ENCODE assay signal across 14 cellular contexts in the genomic region with DNA sequence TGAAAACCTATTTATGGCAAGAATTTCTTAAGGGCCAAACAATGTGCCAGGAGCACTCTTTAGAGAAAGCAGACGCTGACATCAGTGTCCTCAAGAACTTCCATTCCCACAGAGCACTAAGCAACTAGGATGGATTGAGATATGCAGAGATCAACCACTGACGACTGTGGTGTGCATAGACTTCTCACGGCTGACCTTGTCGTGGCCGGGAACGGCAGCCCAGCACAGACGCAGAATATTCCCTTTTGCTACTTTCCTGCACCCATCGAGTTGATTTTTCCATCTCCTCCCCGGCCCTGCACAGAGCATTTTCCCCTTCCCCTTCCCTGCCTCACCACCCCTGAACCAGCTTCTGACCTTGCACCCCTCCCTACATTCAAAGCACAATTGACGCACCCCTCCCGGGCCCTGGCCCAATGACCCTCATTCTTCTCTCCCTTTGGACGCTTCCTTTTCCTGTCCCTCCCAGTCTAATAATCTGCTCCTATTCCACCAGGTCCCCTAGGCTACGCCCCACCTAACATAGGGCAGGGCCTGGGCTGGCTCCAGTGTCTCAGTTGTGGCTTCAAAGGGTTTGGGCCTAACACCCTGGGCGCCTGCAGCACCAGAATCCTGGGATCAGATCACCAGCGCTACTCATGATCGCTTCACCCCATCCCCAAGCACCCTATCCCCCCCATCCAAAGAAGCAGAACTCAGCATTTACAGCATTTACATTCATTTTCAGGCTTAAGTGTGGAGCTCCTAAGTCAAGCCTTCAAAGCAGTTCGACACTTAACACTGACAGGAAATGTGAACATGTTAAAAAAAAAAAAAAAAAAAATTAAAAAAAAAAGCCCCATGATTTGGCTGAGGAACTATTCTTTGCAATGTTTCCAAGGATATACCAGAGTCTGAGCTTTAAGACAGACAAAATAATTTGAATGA.
DNase-seq lines count a peak whose midpoint lies in the region; ATAC-seq and TF ChIP-seq lines count a peak whose summit lies in the region.
"Had no signal": no experiment of that assay in that cellular context is flagged by ENCODE, and none has a peak within 500 bp of the region (broad histone marks: within the 10 kb centered on the region; RNA-seq: fewer than 3 reads in every experiment).

No MANE protein-coding gene starts in this region.

- intact Hi-C loops in left ventricle myocardium superior (cut with micrococcal nuclease), result no loop called here
- intact Hi-C loops in mucosa of descending colon (cut with DNase I, micrococcal nuclease), result no loop called here

- no peak overlapping the region for H3K4me3 ChIP-seq in mucosa of descending colon
- H3K4me3 ChIP-seq: suprapubic skin had no signal

- ATAC-seq in left ventricle myocardium superior (peak; percentile 74), mucosa of descending colon (no peak), HG03108 (IDR thresholded peaks at IDR 0.05; ENCODE audit: unreplicated experiment) (no peak)
- no peak for ATAC-seq in stimulated activated memory B cell treated with anti-CD40 and anti-IgM and Interleukin-4, amounts not matched to agents 10 μg/mL and 1 μg/mL and 100 μg/mL, for 72 hours
- ATAC-seq: left colon had no signal

- no peaks in the 10 kb centered on the region for H3K27me3 Mint-ChIP-seq in activated T-cell treated with anti-CD3 and anti-CD28 coated beads, Interleukin-2, amount 50 U/mL, for 24 hours
- no peaks in the 10 kb centered on the region for H3K27me3 Mint-ChIP-seq in activated naive CD8-positive, alpha-beta T cell treated with anti-CD3 and anti-CD28 coated beads for 36 hours
- H3K27me3 Mint-ChIP-seq in stimulated activated memory B cell treated with anti-CD40 and anti-IgM and Interleukin-4, amounts not matched to agents 10 μg/mL and 1 μg/mL and 100 μg/mL, for 72 hours, result no peaks in the 10 kb centered on the region

- H3K27ac Mint-ChIP-seq in activated T-cell treated with anti-CD3 and anti-CD28 coated beads, Interleukin-2, amount 50 U/mL, for 24 hours, result peak overlapping the region; percentile 95
- H3K27ac Mint-ChIP-seq in activated naive CD8-positive, alpha-beta T cell treated with anti-CD3 and anti-CD28 coated beads for 36 hours, result peak overlapping the region; percentile 93
- peak overlapping the region; percentile 12 for H3K27ac Mint-ChIP-seq in stimulated activated memory B cell treated with anti-CD40 and anti-IgM and Interleukin-4, amounts not matched to agents 10 μg/mL and 1 μg/mL and 100 μg/mL, for 72 hours

- no peaks in the 10 kb centered on the region for H3K9me3 Mint-ChIP-seq in activated T-cell treated with anti-CD3 and anti-CD28 coated beads, Interleukin-2, amount 50 U/mL, for 24 hours
- H3K9me3 Mint-ChIP-seq in activated naive CD8-positive, alpha-beta T cell treated with anti-CD3 and anti-CD28 coated beads for 36 hours, result peaks cover 5% of the 10 kb centered on the region
- H3K9me3 Mint-ChIP-seq in stimulated activated memory B cell treated with anti-CD40 and anti-IgM and Interleukin-4, amounts not matched to agents 10 μg/mL and 1 μg/mL and 100 μg/mL, for 72 hours, result no peaks in the 10 kb centered on the region

- H3K36me3 ChIP-seq in mucosa of descending colon (ENCODE audit: low read depth), result no peaks in the 10 kb centered on the region
- H3K36me3 ChIP-seq: suprapubic skin had no signal

- peaks cover 17% of the 10 kb centered on the region for H3K4me1 ChIP-seq in mucosa of descending colon (ENCODE audit: low read depth)

- H3K9me3 ChIP-seq in mucosa of descending colon, result no peaks in the 10 kb centered on the region
- H3K9me3 ChIP-seq: suprapubic skin had no signal

- no peak for TF ChIP-seq CTCF in mucosa of descending colon (IDR thresholded peaks at IDR 0.05)

- no peak overlapping the region for H3K4me3 Mint-ChIP-seq in activated T-cell treated with anti-CD3 and anti-CD28 coated beads, Interleukin-2, amount 50 U/mL, for 24 hours
- H3K4me3 Mint-ChIP-seq in activated naive CD8-positive, alpha-beta T cell treated with anti-CD3 and anti-CD28 coated beads for 36 hours, result peak overlapping the region; percentile 74
- no peak overlapping the region for H3K4me3 Mint-ChIP-seq in stimulated activated memory B cell treated with anti-CD40 and anti-IgM and Interleukin-4, amounts not matched to agents 10 μg/mL and 1 μg/mL and 100 μg/mL, for 72 hours

- DNase-seq in activated T-cell treated with anti-CD3 and anti-CD28 coated beads, Interleukin-2, amount 50 U/mL, for 24 hours, result no peak
- DNase-seq in activated T-cell treated with anti-CD3 and anti-CD28 coated beads, Interleukin-2, amount 50 U/mL, for 1 hour, result no peak
- no peak for DNase-seq in activated naive CD8-positive, alpha-beta T cell treated with anti-CD3 and anti-CD28 coated beads for 36 hours
- peak; percentile 51 for DNase-seq in left ventricle myocardium superior
- DNase-seq in mucosa of descending colon, result no peak
- no peak for DNase-seq in NCI-H2196 (lab: John Stamatoyannopoulos, UW; ENCODE audit: unreplicated experiment)
- DNase-seq: caudate nucleus; left colon; NCI-H2107; stimulated activated CD4-positive, alpha-beta T cell treated with anti-CD3 and anti-CD28 coated beads, Interleukin-4, amount 100 ng/mL, for 24 hours; T1000 had no signal

- H3K36me3 Mint-ChIP-seq in activated T-cell treated with anti-CD3 and anti-CD28 coated beads, Interleukin-2, amount 50 U/mL, for 24 hours (ENCODE audit: low read depth), result peaks cover 7% of the 10 kb centered on the region
- H3K36me3 Mint-ChIP-seq in activated naive CD8-positive, alpha-beta T cell treated with anti-CD3 and anti-CD28 coated beads for 36 hours, result peaks cover 24% of the 10 kb centered on the region
- no peaks in the 10 kb centered on the region for H3K36me3 Mint-ChIP-seq in stimulated activated memory B cell treated with anti-CD40 and anti-IgM and Interleukin-4, amounts not matched to agents 10 μg/mL and 1 μg/mL and 100 μg/mL, for 72 hours

- peaks cover 91% of the 10 kb centered on the region for H3K4me1 Mint-ChIP-seq in activated T-cell treated with anti-CD3 and anti-CD28 coated beads, Interleukin-2, amount 50 U/mL, for 24 hours (ENCODE audit: low read depth)
- H3K4me1 Mint-ChIP-seq in activated naive CD8-positive, alpha-beta T cell treated with anti-CD3 and anti-CD28 coated beads for 36 hours, result peaks cover 86% of the 10 kb centered on the region
- H3K4me1 Mint-ChIP-seq in stimulated activated memory B cell treated with anti-CD40 and anti-IgM and Interleukin-4, amounts not matched to agents 10 μg/mL and 1 μg/mL and 100 μg/mL, for 72 hours, result peaks cover 40% of the 10 kb centered on the region

Comparison
In these comparisons a context has a peak if more than half of its experiments do, and no peak if none do; other contexts are left out.
1. H3K27ac Mint-ChIP-seq: peak in every context shown above with its lines; median percentile 95 in activated T-cell treated with anti-CD3 and anti-CD28 coated beads, Interleukin-2, amount 50 U/mL, for 24 hours; 93 in activated naive CD8-positive, alpha-beta T cell treated with anti-CD3 and anti-CD28 coated beads for 36 hours; 12 in stimulated activated memory B cell treated with anti-CD40 and anti-IgM and Interleukin-4, amounts not matched to agents 10 μg/mL and 1 μg/mL and 100 μg/mL, for 72 hours.